ENCODE assay signal across 10 cellular contexts in the genomic region with DNA sequence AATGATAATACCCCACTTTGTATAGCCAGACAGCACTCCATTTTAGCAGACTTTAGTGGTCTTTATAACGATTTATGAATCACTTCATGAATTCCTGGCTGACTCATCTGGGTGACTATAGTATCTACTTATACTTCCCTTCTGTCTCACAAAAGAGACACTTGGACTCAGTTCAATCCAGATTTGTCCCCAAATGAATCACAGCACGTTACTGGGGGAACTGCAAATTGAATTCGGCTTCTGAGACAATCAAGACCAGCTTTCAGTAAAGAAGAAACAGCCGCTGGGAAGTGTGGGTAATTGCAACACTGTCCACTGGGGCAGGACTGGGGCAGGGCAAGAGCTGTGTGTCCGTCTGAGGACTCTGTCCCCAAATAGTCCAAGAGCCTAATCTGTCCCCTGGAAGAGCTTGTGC.
DNase-seq lines count a peak whose midpoint lies in the region; ATAC-seq, FAIRE-seq and TF ChIP-seq lines count a peak whose summit lies in the region.
"Had no signal": no experiment of that assay in that cellular context is flagged by ENCODE, and none has a peak within 500 bp of the region (broad histone marks: within the 10 kb centered on the region; RNA-seq: fewer than 3 reads in every experiment).

No MANE protein-coding gene starts in this region.

- intact Hi-C loops in activated T-helper 1 cell treated with anti-CD3 and anti-CD28 coated beads, Interleukin-12 subunit alpha, Interleukin-12 subunit beta, Interleukin-2, Interleukin-4 antibody, amounts not matched to agents 30 ng/mL and 10 ng/mL and 1 ng/mL, durations not matched to agents 14 hours and 24 hours and 36 hours (cut with micrococcal nuclease): no loop called here

- no peak for ATAC-seq in GM19035 (IDR thresholded peaks at IDR 0.05; ENCODE audit: unreplicated experiment)

- H3K4me3 Mint-ChIP-seq in chondrocyte (ENCODE audit: unreplicated experiment): peak overlapping the region; percentile 35
- H3K4me3 Mint-ChIP-seq in activated T-helper 1 cell treated with anti-CD3 and anti-CD28 coated beads, Interleukin-12 subunit alpha, Interleukin-12 subunit beta, Interleukin-2, Interleukin-4 antibody, amounts not matched to agents 30 ng/mL and 10 ng/mL and 1 ng/mL, durations not matched to agents 14 hours and 24 hours and 36 hours: no peak overlapping the region

- no peaks in the 10 kb centered on the region for H3K9me3 Mint-ChIP-seq in chondrocyte (ENCODE audit: low read depth)
- no peaks in the 10 kb centered on the region for H3K9me3 Mint-ChIP-seq in activated T-helper 1 cell treated with anti-CD3 and anti-CD28 coated beads, Interleukin-12 subunit alpha, Interleukin-12 subunit beta, Interleukin-2, Interleukin-4 antibody, amounts not matched to agents 30 ng/mL and 10 ng/mL and 1 ng/mL, durations not matched to agents 14 hours and 24 hours and 36 hours

- FAIRE-seq in A204.1 (lab: Jason Lieb, UNC) (peak; percentile 77), HTR-8/SVneo (lab: Jason Lieb, UNC) (no peak)

- TF ChIP-seq CTCF in chondrocyte (IDR thresholded peaks at IDR 0.05): peak; percentile 56

- peak overlapping the region; percentile 91 for H3K27ac Mint-ChIP-seq in chondrocyte (ENCODE audit: unreplicated experiment)
- H3K27ac Mint-ChIP-seq in activated T-helper 1 cell treated with anti-CD3 and anti-CD28 coated beads, Interleukin-12 subunit alpha, Interleukin-12 subunit beta, Interleukin-2, Interleukin-4 antibody, amounts not matched to agents 30 ng/mL and 10 ng/mL and 1 ng/mL, durations not matched to agents 14 hours and 24 hours and 36 hours: no peak overlapping the region

- DNase-seq in HTR-8/SVneo (ENCODE audit: insufficient read length, low spot score) (peak; percentile 60), chondrocyte (ENCODE audit: low spot score) (no peak), medulla oblongata (ENCODE audit: extremely low spot score) (peak; percentile 78), NCI-H2227 (lab: John Stamatoyannopoulos, UW; ENCODE audit: unreplicated experiment) (no peak)
- no peak for DNase-seq in activated T-helper 1 cell treated with anti-CD3 and anti-CD28 coated beads, Interleukin-12 subunit alpha, Interleukin-12 subunit beta, Interleukin-2, Interleukin-4 antibody, amounts not matched to agents 30 ng/mL and 10 ng/mL and 1 ng/mL, durations not matched to agents 14 hours and 24 hours and 36 hours (ENCODE audit: low spot score)
- no peak for DNase-seq in activated CD4-positive, CD25-positive, alpha-beta regulatory T cell treated with anti-CD3 and anti-CD28 coated beads, Interleukin-2, amount 50 U/mL, for 72 hours
- DNase-seq: cerebellar nuclear complex, RPMI8226 had no signal

- peaks cover 5% of the 10 kb centered on the region for H3K36me3 Mint-ChIP-seq in chondrocyte (ENCODE audit: low read depth)
- H3K36me3 Mint-ChIP-seq in activated T-helper 1 cell treated with anti-CD3 and anti-CD28 coated beads, Interleukin-12 subunit alpha, Interleukin-12 subunit beta, Interleukin-2, Interleukin-4 antibody, amounts not matched to agents 30 ng/mL and 10 ng/mL and 1 ng/mL, durations not matched to agents 14 hours and 24 hours and 36 hours (ENCODE audit: low read depth): peaks cover 3% of the 10 kb centered on the region

- no peaks in the 10 kb centered on the region for H3K27me3 Mint-ChIP-seq in chondrocyte (ENCODE audit: low read depth)
- no peaks in the 10 kb centered on the region for H3K27me3 Mint-ChIP-seq in activated T-helper 1 cell treated with anti-CD3 and anti-CD28 coated beads, Interleukin-12 subunit alpha, Interleukin-12 subunit beta, Interleukin-2, Interleukin-4 antibody, amounts not matched to agents 30 ng/mL and 10 ng/mL and 1 ng/mL, durations not matched to agents 14 hours and 24 hours and 36 hours (ENCODE audit: insufficient read depth)

- peaks cover 38% of the 10 kb centered on the region for H3K4me1 Mint-ChIP-seq in chondrocyte (ENCODE audit: low read depth)
- peaks cover 7% of the 10 kb centered on the region for H3K4me1 Mint-ChIP-seq in activated T-helper 1 cell treated with anti-CD3 and anti-CD28 coated beads, Interleukin-12 subunit alpha, Interleukin-12 subunit beta, Interleukin-2, Interleukin-4 antibody, amounts not matched to agents 30 ng/mL and 10 ng/mL and 1 ng/mL, durations not matched to agents 14 hours and 24 hours and 36 hours (ENCODE audit: low read depth)

Comparison
In these comparisons a context has a peak if more than half of its experiments do, and no peak if none do; other contexts are left out.
1. DNase-seq: peak in HTR-8/SVneo (single experiment) and medulla oblongata (single experiment); none in chondrocyte (single experiment), activated T-helper 1 cell treated with anti-CD3 and anti-CD28 coated beads, Interleukin-12 subunit alpha, Interleukin-12 subunit beta, Interleukin-2, Interleukin-4 antibody, amounts not matched to agents 30 ng/mL and 10 ng/mL and 1 ng/mL, durations not matched to agents 14 hours and 24 hours and 36 hours (single experiment), NCI-H2227 (single experiment) and activated CD4-positive, CD25-positive, alpha-beta regulatory T cell treated with anti-CD3 and anti-CD28 coated beads, Interleukin-2, amount 50 U/mL, for 72 hours (single experiment).